Comparison of ENCODE assay signal across 11 cellular contexts in the genomic region with DNA sequence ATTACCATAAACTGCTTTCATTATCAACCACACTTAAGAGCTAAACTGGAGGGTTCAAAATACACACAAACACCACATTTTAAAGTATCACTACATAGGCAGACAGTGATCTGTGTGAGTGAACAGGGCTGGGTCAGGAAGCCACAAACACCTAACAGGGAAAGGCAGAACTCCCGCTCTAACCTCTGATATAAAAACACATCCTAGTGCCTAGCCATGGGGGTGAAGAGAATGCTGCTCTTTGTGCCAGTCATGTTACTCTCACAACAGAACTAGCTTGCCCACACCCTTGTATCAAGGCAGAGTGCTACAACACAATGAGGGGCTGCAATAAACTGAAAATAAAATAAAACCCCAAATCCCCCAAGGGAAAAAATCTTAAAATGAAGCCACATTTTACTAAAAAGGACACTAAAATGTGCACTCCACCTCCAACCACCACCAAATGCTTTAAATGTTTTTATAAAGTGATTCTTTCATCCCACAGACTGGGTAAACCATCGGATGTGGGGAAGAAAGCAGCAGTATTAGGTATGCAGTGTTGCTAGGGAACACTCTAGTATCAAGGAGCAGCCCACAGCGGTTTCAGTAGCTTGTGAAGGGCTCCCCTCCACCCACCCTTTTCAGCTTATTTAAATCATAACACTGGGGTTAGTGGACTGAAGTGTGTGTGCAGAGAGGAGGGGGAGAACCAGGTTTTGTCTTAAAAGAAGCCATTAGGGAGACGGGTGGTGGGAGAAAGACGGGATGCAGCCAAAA.
DNase-seq lines count a peak whose midpoint lies in the region; ATAC-seq and TF ChIP-seq lines count a peak whose summit lies in the region.
"Had no signal": no experiment of that assay in that cellular context is flagged by ENCODE, and none has a peak within 500 bp of the region (broad histone marks: within the 10 kb centered on the region; RNA-seq: fewer than 3 reads in every experiment).

No MANE protein-coding gene starts in this region.

- no peaks in the 10 kb centered on the region for H3K27me3 Mint-ChIP-seq in activated naive CD8-positive, alpha-beta T cell
- no peaks in the 10 kb centered on the region for H3K27me3 Mint-ChIP-seq in progenitor cell of endocrine pancreas

- H3K4me3 ChIP-seq in stomach = no peak overlapping the region
- H3K4me3 ChIP-seq: thoracic aorta had no signal

- peak; percentile 9 for DNase-seq in LHCN-M2 (ENCODE audit: low read depth)
- no peak for DNase-seq in progenitor cell of endocrine pancreas (ENCODE audit: low spot score, unreplicated experiment)
- DNase-seq in SK-N-DZ (ENCODE audit: low spot score) = no peak
- no peak for DNase-seq in stomach
- DNase-seq: dorsolateral prefrontal cortex had no signal

- no peaks in the 10 kb centered on the region for H3K27me3 ChIP-seq in stomach
- H3K27me3 ChIP-seq: dorsolateral prefrontal cortex had no signal

- peak overlapping the region; percentile 63 for H3K4me3 Mint-ChIP-seq in activated naive CD8-positive, alpha-beta T cell
- H3K4me3 Mint-ChIP-seq in progenitor cell of endocrine pancreas (ENCODE audit: low read depth) = no peak overlapping the region

- peaks cover 33% of the 10 kb centered on the region for H3K36me3 Mint-ChIP-seq in activated naive CD8-positive, alpha-beta T cell
- H3K36me3 Mint-ChIP-seq in progenitor cell of endocrine pancreas (ENCODE audit: insufficient read depth) = peaks cover 12% of the 10 kb centered on the region

- H3K36me3 ChIP-seq in stomach = peaks cover 0 to 56% (median 49%) of the 10 kb centered on the region in 4 donors
- H3K36me3 ChIP-seq: thoracic aorta had no signal

- no peaks in the 10 kb centered on the region for H3K9me3 ChIP-seq in stomach
- H3K9me3 ChIP-seq: thoracic aorta had no signal

- H3K4me1 ChIP-seq in stomach = no peaks in the 10 kb centered on the region

- intact Hi-C loops in stomach (cut with DNase I; ENCODE audit: low total_unique reads) = no loop called here

- H3K9me3 Mint-ChIP-seq in activated naive CD8-positive, alpha-beta T cell (ENCODE audit: low read depth) = no peaks in the 10 kb centered on the region
- H3K9me3 Mint-ChIP-seq in progenitor cell of endocrine pancreas (ENCODE audit: low read depth) = no peaks in the 10 kb centered on the region

- peak overlapping the region; percentile 23 for H3K27ac Mint-ChIP-seq in activated naive CD8-positive, alpha-beta T cell
- H3K27ac Mint-ChIP-seq in progenitor cell of endocrine pancreas = peak overlapping the region; percentile 57

- 74 to 80% (median 78%) methylated on average over 5 of the region's 5 CpGs for WGBS in stomach, 5 donors

- no peak overlapping the region for H3K27ac ChIP-seq in stomach
- H3K27ac ChIP-seq: thoracic aorta had no signal

- no peak for TF ChIP-seq POLR2A in stomach (IDR thresholded peaks at IDR 0.05)

- TF ChIP-seq CTCF in progenitor cell of endocrine pancreas (IDR thresholded peaks at IDR 0.05; ENCODE audit: unreplicated experiment) (no peak), stomach (IDR thresholded peaks at IDR 0.05) (no peak)

- ATAC-seq in GM19328 (IDR thresholded peaks at IDR 0.05; ENCODE audit: unreplicated experiment) (peak; percentile 98), HG03460 (IDR thresholded peaks at IDR 0.05; ENCODE audit: unreplicated experiment) (no peak), GM19455 (IDR thresholded peaks at IDR 0.05; ENCODE audit: unreplicated experiment) (no peak)
- ATAC-seq: Panc1 had no signal

- H3K4me1 Mint-ChIP-seq in activated naive CD8-positive, alpha-beta T cell (ENCODE audit: low read depth) = peaks cover 13% of the 10 kb centered on the region
- peaks cover 8% of the 10 kb centered on the region for H3K4me1 Mint-ChIP-seq in progenitor cell of endocrine pancreas (ENCODE audit: low read depth)

- TF ChIP-seq EP300 in stomach (IDR thresholded peaks at IDR 0.05) = no peak
